Comparison of ENCODE assay signal across 2 cellular contexts in genomic region chr16:1696863-1697262, GRCh38.
TF ChIP-seq lines count a peak whose summit lies in the region.

No MANE protein-coding gene starts in this region.

TF ChIP-seq in HEK293, 187 proteins besides CTCF, POLR2A, EP300 and RAD21:
- TF ChIP-seq SCRT2 (tag by site-specific recombination; IDR thresholded peaks at IDR 0.05) (peak; percentile 89), ZNF16 (tag by site-specific recombination; IDR thresholded peaks at IDR 0.05; ENCODE audit: low read depth) (no peak), SCRT1 (tag by site-specific recombination; IDR thresholded peaks at IDR 0.05; ENCODE audit: borderline replicate concordance) (peak; percentile 68; the same call in 1 of the 2 replicates), ZNF37A (tag by site-specific recombination; IDR thresholded peaks at IDR 0.05) (no peak), IKZF3 (tag by site-specific recombination; IDR thresholded peaks at IDR 0.05) (no peak), ZNF146 (tag by site-specific recombination; IDR thresholded peaks at IDR 0.05) (peak; percentile 92), EGR2 (tag by site-specific recombination; IDR thresholded peaks at IDR 0.05; ENCODE audit: low read depth) (no peak), ZNF302 (tag by site-specific recombination; IDR thresholded peaks at IDR 0.05; ENCODE audit: low read depth) (no peak), SETDB1 (IDR thresholded peaks at IDR 0.05; ENCODE audit: insufficient read length, low read length) (peak; percentile 29), ZNF624 (tag by site-specific recombination; IDR thresholded peaks at IDR 0.05) (no peak), GLI2 (tag by site-specific recombination; IDR thresholded peaks at IDR 0.05; ENCODE audit: borderline replicate concordance, low read depth) (no peak)

TF ChIP-seq in endothelial cell of umbilical vein, 7 proteins besides CTCF, POLR2A, EP300 and RAD21:
- no peak for TF ChIP-seq POLR2AphosphoS5 (IDR thresholded peaks at IDR 0.05; ENCODE audit: insufficient read depth, low read depth, low read length)
- TF ChIP-seq MAX (IDR thresholded peaks at IDR 0.05; ENCODE audit: insufficient read depth, insufficient read length): no peak
- TF ChIP-seq GATA2 (IDR thresholded peaks at IDR 0.05; ENCODE audit: insufficient read depth, insufficient read length, low read depth, low read length): no peak
- no peak for TF ChIP-seq EZH2 (IDR thresholded peaks at IDR 0.05; ENCODE audit: borderline replicate concordance, low read depth, low read length, severe bottlenecking)
- TF ChIP-seq FOS (IDR thresholded peaks at IDR 0.05; ENCODE audit: borderline replicate concordance, insufficient read depth, low read length): no peak
- no peak for TF ChIP-seq JUN (IDR thresholded peaks at IDR 0.05; ENCODE audit: borderline replicate concordance, insufficient read depth, insufficient read length, low read depth)
- TF ChIP-seq MYC (IDR thresholded peaks at IDR 0.05; ENCODE audit: low read depth, low read length): no peak
